In the genomic region with DNA sequence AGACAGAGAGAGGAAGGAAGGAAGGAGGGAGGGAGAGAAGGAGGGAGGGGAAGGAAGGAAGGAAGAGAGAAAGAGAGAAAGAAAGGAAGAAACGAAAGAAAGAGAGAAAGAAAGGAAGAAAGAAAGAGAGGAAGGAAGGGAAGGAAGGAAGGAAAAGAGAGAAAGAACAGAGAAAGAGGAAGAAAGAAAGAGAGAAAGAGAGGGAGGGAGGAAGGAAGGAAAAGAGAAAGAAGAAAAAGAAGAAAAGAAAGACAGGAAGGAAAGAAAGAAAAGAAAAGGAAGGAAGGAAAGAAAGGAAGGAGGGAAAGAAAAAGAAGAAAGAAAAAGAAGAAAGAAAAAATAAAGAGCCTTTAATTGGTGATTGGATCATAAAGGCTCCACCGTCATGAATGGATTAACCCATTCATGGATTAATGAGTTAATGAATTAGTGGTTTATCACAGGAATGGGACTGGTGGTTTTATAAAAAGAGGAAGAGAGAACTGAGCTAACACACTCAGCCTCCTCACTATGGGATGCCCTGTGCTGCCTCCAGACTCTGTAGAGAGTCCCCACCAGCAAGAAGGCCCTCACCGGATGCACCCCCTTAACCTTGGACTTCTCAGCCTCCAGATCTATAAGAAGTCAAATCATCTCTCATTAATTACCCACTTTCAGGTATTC, we compare ENCODE assay signal across 1 cellular context.
A peak's percentile ranks its signal among the peaks of the same experiment; 100 is the strongest.
TF ChIP-seq lines count a peak whose summit lies in the region.

No MANE protein-coding gene starts in this region.

TF ChIP-seq in K562, 482 proteins besides CTCF, POLR2A, EP300 and RAD21 (continued from another document and continues in another):
- TF ChIP-seq CHD7 (IDR thresholded peaks at IDR 0.05; ENCODE audit: low read depth, low read length): no peak
- TF ChIP-seq NRF1 (conservative IDR thresholded peaks at IDR 0.05 in 1 of 2, IDR thresholded peaks at IDR 0.05 in 1 of 2): no peak
- no peak for TF ChIP-seq TEAD2 (tag; IDR thresholded peaks at IDR 0.05)
- TF ChIP-seq PKNOX1 (IDR thresholded peaks at IDR 0.05): no peak
- no peak for TF ChIP-seq ZEB2 (IDR thresholded peaks at IDR 0.05)
- no peak for TF ChIP-seq ZNF133 (CRISPR knock-in tag; IDR thresholded peaks at IDR 0.05)
- no peak for TF ChIP-seq TAF9B (IDR thresholded peaks at IDR 0.05; ENCODE audit: partially characterized antibody)
- no peak for TF ChIP-seq SP1 (CRISPR knock-in tag; IDR thresholded peaks at IDR 0.05)
- no peak for TF ChIP-seq NR2C2 (CRISPR knock-in tag; IDR thresholded peaks at IDR 0.05)
- TF ChIP-seq NR2C2 (tag; IDR thresholded peaks at IDR 0.05): no peak
- TF ChIP-seq, protein P1, sequence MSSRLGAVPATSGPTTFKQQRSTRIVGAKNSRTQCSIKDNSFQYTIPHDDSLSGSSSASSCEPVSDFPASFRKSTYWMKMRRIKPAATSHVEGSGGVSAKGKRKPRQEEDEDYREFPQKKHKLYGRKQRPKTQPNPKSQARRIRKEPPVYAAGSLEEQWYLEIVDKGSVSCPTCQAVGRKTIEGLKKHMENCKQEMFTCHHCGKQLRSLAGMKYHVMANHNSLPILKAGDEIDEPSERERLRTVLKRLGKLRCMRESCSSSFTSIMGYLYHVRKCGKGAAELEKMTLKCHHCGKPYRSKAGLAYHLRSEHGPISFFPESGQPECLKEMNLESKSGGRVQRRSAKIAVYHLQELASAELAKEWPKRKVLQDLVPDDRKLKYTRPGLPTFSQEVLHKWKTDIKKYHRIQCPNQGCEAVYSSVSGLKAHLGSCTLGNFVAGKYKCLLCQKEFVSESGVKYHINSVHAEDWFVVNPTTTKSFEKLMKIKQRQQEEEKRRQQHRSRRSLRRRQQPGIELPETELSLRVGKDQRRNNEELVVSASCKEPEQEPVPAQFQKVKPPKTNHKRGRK (tag; IDR thresholded peaks at IDR 0.05): peak; percentile 100
- TF ChIP-seq HBP1 (CRISPR knock-in tag; IDR thresholded peaks at IDR 0.05): 0 out of 2 replicates have a peak, but pooled peaks have one; percentile 72
- TF ChIP-seq ZC3H8 (IDR thresholded peaks at IDR 0.05): no peak
- no peak for TF ChIP-seq ATF7 (IDR thresholded peaks at IDR 0.05)
- TF ChIP-seq, protein P2, sequence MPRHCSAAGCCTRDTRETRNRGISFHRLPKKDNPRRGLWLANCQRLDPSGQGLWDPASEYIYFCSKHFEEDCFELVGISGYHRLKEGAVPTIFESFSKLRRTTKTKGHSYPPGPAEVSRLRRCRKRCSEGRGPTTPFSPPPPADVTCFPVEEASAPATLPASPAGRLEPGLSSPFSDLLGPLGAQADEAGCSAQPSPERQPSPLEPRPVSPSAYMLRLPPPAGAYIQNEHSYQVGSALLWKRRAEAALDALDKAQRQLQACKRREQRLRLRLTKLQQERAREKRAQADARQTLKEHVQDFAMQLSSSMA (CRISPR knock-in tag; IDR thresholded peaks at IDR 0.05): no peak
- TF ChIP-seq, protein P3, sequence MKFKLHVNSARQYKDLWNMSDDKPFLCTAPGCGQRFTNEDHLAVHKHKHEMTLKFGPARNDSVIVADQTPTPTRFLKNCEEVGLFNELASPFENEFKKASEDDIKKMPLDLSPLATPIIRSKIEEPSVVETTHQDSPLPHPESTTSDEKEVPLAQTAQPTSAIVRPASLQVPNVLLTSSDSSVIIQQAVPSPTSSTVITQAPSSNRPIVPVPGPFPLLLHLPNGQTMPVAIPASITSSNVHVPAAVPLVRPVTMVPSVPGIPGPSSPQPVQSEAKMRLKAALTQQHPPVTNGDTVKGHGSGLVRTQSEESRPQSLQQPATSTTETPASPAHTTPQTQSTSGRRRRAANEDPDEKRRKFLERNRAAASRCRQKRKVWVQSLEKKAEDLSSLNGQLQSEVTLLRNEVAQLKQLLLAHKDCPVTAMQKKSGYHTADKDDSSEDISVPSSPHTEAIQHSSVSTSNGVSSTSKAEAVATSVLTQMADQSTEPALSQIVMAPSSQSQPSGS (CRISPR knock-in tag; IDR thresholded peaks at IDR 0.05): no peak
- TF ChIP-seq EHMT2 (IDR thresholded peaks at IDR 0.05): 0 out of 2 replicates have a peak, but pooled peaks have one; percentile 52
- TF ChIP-seq FOXK2 (conservative IDR thresholded peaks at IDR 0.05 in 1 of 2, IDR thresholded peaks at IDR 0.05 in 1 of 2; ENCODE audit: low read depth in 2 of 2): no peak
- TF ChIP-seq SNIP1 (IDR thresholded peaks at IDR 0.05; ENCODE audit: low read depth): 0 out of 2 replicates have a peak, but pooled peaks have one; percentile 19
- TF ChIP-seq, protein P4, sequence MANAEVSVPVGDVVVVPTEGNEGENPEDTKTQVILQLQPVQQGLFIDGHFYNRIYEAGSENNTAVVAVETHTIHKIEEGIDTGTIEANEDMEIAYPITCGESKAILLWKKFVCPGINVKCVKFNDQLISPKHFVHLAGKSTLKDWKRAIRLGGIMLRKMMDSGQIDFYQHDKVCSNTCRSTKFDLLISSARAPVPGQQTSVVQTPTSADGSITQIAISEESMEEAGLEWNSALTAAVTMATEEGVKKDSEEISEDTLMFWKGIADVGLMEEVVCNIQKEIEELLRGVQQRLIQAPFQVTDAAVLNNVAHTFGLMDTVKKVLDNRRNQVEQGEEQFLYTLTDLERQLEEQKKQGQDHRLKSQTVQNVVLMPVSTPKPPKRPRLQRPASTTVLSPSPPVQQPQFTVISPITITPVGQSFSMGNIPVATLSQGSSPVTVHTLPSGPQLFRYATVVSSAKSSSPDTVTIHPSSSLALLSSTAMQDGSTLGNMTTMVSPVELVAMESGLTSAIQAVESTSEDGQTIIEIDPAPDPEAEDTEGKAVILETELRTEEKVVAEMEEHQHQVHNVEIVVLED (CRISPR knock-in tag; IDR thresholded peaks at IDR 0.05): no peak
- peak; percentile 54; the same call in 1 of the 2 replicates for TF ChIP-seq HLTF (IDR thresholded peaks at IDR 0.05)
- TF ChIP-seq, protein P5, sequence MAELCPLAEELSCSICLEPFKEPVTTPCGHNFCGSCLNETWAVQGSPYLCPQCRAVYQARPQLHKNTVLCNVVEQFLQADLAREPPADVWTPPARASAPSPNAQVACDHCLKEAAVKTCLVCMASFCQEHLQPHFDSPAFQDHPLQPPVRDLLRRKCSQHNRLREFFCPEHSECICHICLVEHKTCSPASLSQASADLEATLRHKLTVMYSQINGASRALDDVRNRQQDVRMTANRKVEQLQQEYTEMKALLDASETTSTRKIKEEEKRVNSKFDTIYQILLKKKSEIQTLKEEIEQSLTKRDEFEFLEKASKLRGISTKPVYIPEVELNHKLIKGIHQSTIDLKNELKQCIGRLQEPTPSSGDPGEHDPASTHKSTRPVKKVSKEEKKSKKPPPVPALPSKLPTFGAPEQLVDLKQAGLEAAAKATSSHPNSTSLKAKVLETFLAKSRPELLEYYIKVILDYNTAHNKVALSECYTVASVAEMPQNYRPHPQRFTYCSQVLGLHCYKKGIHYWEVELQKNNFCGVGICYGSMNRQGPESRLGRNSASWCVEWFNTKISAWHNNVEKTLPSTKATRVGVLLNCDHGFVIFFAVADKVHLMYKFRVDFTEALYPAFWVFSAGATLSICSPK (IDR thresholded peaks at IDR 0.05; ENCODE audit: borderline replicate concordance): peak; percentile 47; the same call in 1 of the 2 replicates
- TF ChIP-seq NCOA2 (IDR thresholded peaks at IDR 0.05; ENCODE audit: partially characterized antibody in 2 of 2): no peak
- TF ChIP-seq NELFE (IDR thresholded peaks at IDR 0.05; ENCODE audit: insufficient read depth, insufficient read length): no peak
- no peak for TF ChIP-seq BHLHE40 (IDR thresholded peaks at IDR 0.05; ENCODE audit: low read length)
- TF ChIP-seq ARID3B (CRISPR knock-in tag; IDR thresholded peaks at IDR 0.05; ENCODE audit: borderline replicate concordance): no peak
- TF ChIP-seq KHSRP (IDR thresholded peaks at IDR 0.05): no peak
- peak; percentile 56 for TF ChIP-seq MTA2 (IDR thresholded peaks at IDR 0.05; ENCODE audit: low read depth)
- no peak for TF ChIP-seq SRSF9 (IDR thresholded peaks at IDR 0.05; ENCODE audit: borderline replicate concordance, low read depth, low read length)
- TF ChIP-seq SMARCA4 (IDR thresholded peaks at IDR 0.05): peak; percentile 30; the same call in 1 of the 2 replicates
- no peak for TF ChIP-seq ZNF197 (CRISPR knock-in tag; IDR thresholded peaks at IDR 0.05; ENCODE audit: low read depth)
